Comparison of ENCODE assay signal across 26 cellular contexts in genomic region chr20:38915355-38915754, GRCh38.
"Had no signal": no experiment of that assay in that cellular context is flagged by ENCODE, and none has a peak within 500 bp of the region (broad histone marks: within the 10 kb centered on the region; RNA-seq: fewer than 3 reads in every experiment).

No MANE protein-coding gene starts in this region.

- H3K27me3 Mint-ChIP-seq: activated CD4-positive, alpha-beta memory T cell treated with anti-CD3 and anti-CD28 coated beads for 36 hours; activated CD4-positive, alpha-beta T cell treated with anti-CD3 and anti-CD28 coated beads for 36 hours; activated CD4-positive, alpha-beta T cell treated with anti-CD3 and anti-CD28 coated beads, Interleukin-2, amount 10 ng/mL, durations not matched to agents 24 days and 14 days; activated CD8-positive, alpha-beta memory T cell treated with anti-CD3 and anti-CD28 coated beads, Interleukin-2, amount 10 ng/mL, durations not matched to agents 7 days and 5 days; activated naive CD4-positive, alpha-beta T cell treated with anti-CD3 and anti-CD28 coated beads, Interleukin-2, amount 10 ng/mL, durations not matched to agents 7 days and 5 days had no signal

- H3K9me3 Mint-ChIP-seq: activated CD4-positive, alpha-beta memory T cell treated with anti-CD3 and anti-CD28 coated beads for 36 hours; activated CD4-positive, alpha-beta T cell treated with anti-CD3 and anti-CD28 coated beads, Interleukin-2, amount 10 ng/mL, durations not matched to agents 24 days and 14 days; activated naive CD4-positive, alpha-beta T cell treated with anti-CD3 and anti-CD28 coated beads, Interleukin-2, amount 10 ng/mL, durations not matched to agents 7 days and 5 days; activated naive CD4-positive, alpha-beta T cell treated with anti-CD3 and anti-CD28 coated beads, Interleukin-2, amount 50 U/mL, for 72 hours had no signal

- H3K27ac Mint-ChIP-seq: activated CD4-positive, alpha-beta memory T cell treated with anti-CD3 and anti-CD28 coated beads for 36 hours; activated CD4-positive, alpha-beta T cell treated with anti-CD3 and anti-CD28 coated beads for 36 hours; activated CD4-positive, alpha-beta T cell treated with anti-CD3 and anti-CD28 coated beads, Interleukin-2, amount 10 ng/mL, durations not matched to agents 24 days and 14 days; activated CD8-positive, alpha-beta memory T cell treated with anti-CD3 and anti-CD28 coated beads, Interleukin-2, amount 10 ng/mL, durations not matched to agents 7 days and 5 days; activated CD8-positive, alpha-beta T cell treated with anti-CD3 and anti-CD28 coated beads, Interleukin-2, amount 10 ng/mL, durations not matched to agents 7 days and 5 days; activated naive CD4-positive, alpha-beta T cell treated with anti-CD3 and anti-CD28 coated beads, Interleukin-2, amount 10 ng/mL, durations not matched to agents 7 days and 5 days; activated naive CD4-positive, alpha-beta T cell treated with anti-CD3 and anti-CD28 coated beads, Interleukin-2, amount 50 U/mL, for 72 hours had no signal

- H3K27ac ChIP-seq: adrenal gland, body of pancreas, epithelial cell of prostate, esophagus squamous epithelium, gastroesophageal sphincter had no signal

- ATAC-seq: activated CD4-positive, alpha-beta T cell treated with anti-CD3 and anti-CD28 coated beads for 36 hours; activated CD8-positive, alpha-beta memory T cell treated with anti-CD3 and anti-CD28 coated beads, Interleukin-2, amount 10 ng/mL, durations not matched to agents 7 days and 5 days; activated CD8-positive, alpha-beta T cell treated with anti-CD3 and anti-CD28 coated beads, Interleukin-2, amount 10 ng/mL, durations not matched to agents 7 days and 5 days; activated naive CD4-positive, alpha-beta T cell treated with anti-CD3 and anti-CD28 coated beads, Interleukin-2, amount 50 U/mL, for 72 hours; body of pancreas; gastroesophageal sphincter had no signal

- DNase-seq: activated CD4-positive, alpha-beta memory T cell treated with anti-CD3 and anti-CD28 coated beads for 36 hours; activated CD4-positive, alpha-beta T cell treated with anti-CD3 and anti-CD28 coated beads for 36 hours; activated CD4-positive, alpha-beta T cell treated with anti-CD3 and anti-CD28 coated beads, Interleukin-2, amount 10 ng/mL, durations not matched to agents 24 days and 14 days; activated CD4-positive, CD25-positive, alpha-beta regulatory T cell; activated CD4-positive, CD25-positive, alpha-beta regulatory T cell treated with anti-CD3 and anti-CD28 coated beads, Interleukin-2, amount 50 U/mL, for 72 hours; activated CD8-positive, alpha-beta memory T cell treated with anti-CD3 and anti-CD28 coated beads, Interleukin-2, amount 10 ng/mL, durations not matched to agents 7 days and 5 days; activated CD8-positive, alpha-beta memory T cell treated with anti-CD3 and anti-CD28 coated beads, Interleukin-2, amount 50 U/mL, for 4 hours; activated CD8-positive, alpha-beta T cell treated with anti-CD3 and anti-CD28 coated beads, Interleukin-2, amount 10 ng/mL, durations not matched to agents 7 days and 5 days; activated gamma-delta T cell; activated naive CD4-positive, alpha-beta T cell; activated naive CD4-positive, alpha-beta T cell treated with anti-CD3 and anti-CD28 coated beads, Interleukin-2, amount 10 ng/mL, durations not matched to agents 7 days and 5 days; activated T-cell treated with anti-CD3 and anti-CD28 coated beads, Interleukin-2, amount 50 U/mL, for 48 hours; adrenal gland; amygdala; body of pancreas; caudate nucleus; effector CD8-positive, alpha-beta T cell; esophagus squamous epithelium; foreskin melanocyte; T-helper 2 cell had no signal

- H3K4me3 Mint-ChIP-seq: activated CD4-positive, alpha-beta memory T cell treated with anti-CD3 and anti-CD28 coated beads for 36 hours; activated CD4-positive, alpha-beta T cell treated with anti-CD3 and anti-CD28 coated beads for 36 hours; activated CD4-positive, alpha-beta T cell treated with anti-CD3 and anti-CD28 coated beads, Interleukin-2, amount 10 ng/mL, durations not matched to agents 24 days and 14 days; activated CD8-positive, alpha-beta memory T cell treated with anti-CD3 and anti-CD28 coated beads, Interleukin-2, amount 10 ng/mL, durations not matched to agents 7 days and 5 days; activated CD8-positive, alpha-beta T cell treated with anti-CD3 and anti-CD28 coated beads, Interleukin-2, amount 10 ng/mL, durations not matched to agents 7 days and 5 days; activated naive CD4-positive, alpha-beta T cell treated with anti-CD3 and anti-CD28 coated beads, Interleukin-2, amount 10 ng/mL, durations not matched to agents 7 days and 5 days had no signal

- H3K4me3 ChIP-seq: adrenal gland, body of pancreas, esophagus squamous epithelium, gastroesophageal sphincter had no signal

- H3K4me1 ChIP-seq: adrenal gland, body of pancreas, esophagus squamous epithelium, gastroesophageal sphincter had no signal

- H3K36me3 Mint-ChIP-seq: activated naive CD4-positive, alpha-beta T cell treated with anti-CD3 and anti-CD28 coated beads, Interleukin-2, amount 50 U/mL, for 72 hours had no signal

- H3K9me3 ChIP-seq: adrenal gland, body of pancreas, esophagus squamous epithelium, gastroesophageal sphincter had no signal

- H3K27me3 ChIP-seq: adrenal gland, body of pancreas had no signal

- H3K4me1 Mint-ChIP-seq: activated CD4-positive, alpha-beta T cell treated with anti-CD3 and anti-CD28 coated beads for 36 hours; activated CD8-positive, alpha-beta memory T cell treated with anti-CD3 and anti-CD28 coated beads, Interleukin-2, amount 10 ng/mL, durations not matched to agents 7 days and 5 days; activated naive CD4-positive, alpha-beta T cell treated with anti-CD3 and anti-CD28 coated beads, Interleukin-2, amount 10 ng/mL, durations not matched to agents 7 days and 5 days had no signal

- H3K36me3 ChIP-seq: gastroesophageal sphincter had no signal

- FAIRE-seq: colon, endometrium, endothelial cell of umbilical vein had no signal
